In genomic region chr4:123706961-123707360, GRCh38 we compare ENCODE assay signal across 27 cellular contexts.
DNase-seq lines count a peak whose midpoint lies in the region; ATAC-seq lines count a peak whose summit lies in the region.
"Had no signal": no experiment of that assay in that cellular context is flagged by ENCODE, and none has a peak within 500 bp of the region (broad histone marks: within the 10 kb centered on the region; RNA-seq: fewer than 3 reads in every experiment).

No MANE protein-coding gene starts in this region.

- H3K27ac ChIP-seq in HUES6 (ENCODE audit: low read depth, low read length) = peak overlapping the region; percentile 37; the same call in 1 of the 2 replicates
- H3K27ac ChIP-seq: colonic mucosa, Peyer's patch had no signal

- H3K9ac ChIP-seq in HUES6 (ENCODE audit: low read length) = peak overlapping the region; percentile 5

- H3K36me3 ChIP-seq in HUES6 (ENCODE audit: control insufficient read depth, insufficient read depth, low read length) = no peaks in the 10 kb centered on the region
- H3K36me3 ChIP-seq: colonic mucosa, HAP-1, Peyer's patch had no signal

- H3K9me3 ChIP-seq in HUES6 (ENCODE audit: control insufficient read depth, insufficient read depth, low read depth, low read length) = peaks cover 6% of the 10 kb centered on the region
- H3K9me3 ChIP-seq: colonic mucosa, HAP-1 had no signal

- H3K4me1 ChIP-seq in HUES6 (ENCODE audit: control insufficient read depth, insufficient read depth, low read length) = peaks cover 6% of the 10 kb centered on the region; the same call in 1 of the 2 replicates
- H3K4me1 ChIP-seq: colonic mucosa, Peyer's patch had no signal

- DNase-seq in cerebellar cortex (ENCODE audit: low spot score) (peak; percentile 31), kidney glomerular epithelial cell (lab: John Stamatoyannopoulos, UW) (peak; percentile 50), amniotic stem cell (lab: John Stamatoyannopoulos, UW) (no peak), C1 segment of cervical spinal cord (lab: John Stamatoyannopoulos, UW) (no peak)
- DNase-seq: activated CD4-positive, alpha-beta memory T cell treated with anti-CD3 and anti-CD28 coated beads, Interleukin-2, amount 10 ng/mL, durations not matched to agents 7 days and 5 days; activated naive CD4-positive, alpha-beta T cell treated with anti-CD3 and anti-CD28 coated beads, Interleukin-2, amount 50 U/mL, for 16 hours; amygdala; CD4-positive, CD25-positive, alpha-beta regulatory T cell; colonic mucosa; effector CD4-positive, alpha-beta T cell; kidney; NCI-H1048; NCI-H1694; NCI-H446 treated with DMSO at 0.1 percent for 48 hours; NCI-H774; nephron progenitor cell; Peyer's patch; SHP77; stimulated activated naive B cell treated with anti-CD40 and anti-IgM and Interleukin-4, amounts not matched to agents 10 μg/mL and 1 μg/mL and 100 μg/mL, for 72 hours; substantia nigra; T-helper 2 cell had no signal

- ATAC-seq in GM21723 (IDR thresholded peaks at IDR 0.05; ENCODE audit: unreplicated experiment) (no peak), HG03442 (IDR thresholded peaks at IDR 0.05; ENCODE audit: unreplicated experiment) (no peak)
- ATAC-seq: activated T-helper 17 cell treated with anti-CD3 and anti-CD28 coated beads, Interleukin-2, amount 50 U/mL, for 72 hours; stimulated activated naive B cell treated with anti-CD40 and anti-IgM and Interleukin-4, amounts not matched to agents 10 μg/mL and 1 μg/mL and 100 μg/mL, for 72 hours had no signal

- H3K27me3 ChIP-seq in HUES6 (ENCODE audit: control insufficient read depth, insufficient read depth, low read length) = no peaks in the 10 kb centered on the region
- H3K27me3 ChIP-seq: colonic mucosa, Peyer's patch had no signal

- no peak overlapping the region for H3K4me3 ChIP-seq in HUES6 (ENCODE audit: low read depth, low read length)
- H3K4me3 ChIP-seq: colonic mucosa, HAP-1, lung, Peyer's patch had no signal

Comparison
In these comparisons a context has a peak if more than half of its experiments do, and no peak if none do; other contexts are left out.
1. DNase-seq: peak in cerebellar cortex (single experiment) and kidney glomerular epithelial cell (single experiment); none in amniotic stem cell (single experiment) and C1 segment of cervical spinal cord (0 of 14).